Comparison of ENCODE assay signal across 21 cellular contexts in the genomic region with DNA sequence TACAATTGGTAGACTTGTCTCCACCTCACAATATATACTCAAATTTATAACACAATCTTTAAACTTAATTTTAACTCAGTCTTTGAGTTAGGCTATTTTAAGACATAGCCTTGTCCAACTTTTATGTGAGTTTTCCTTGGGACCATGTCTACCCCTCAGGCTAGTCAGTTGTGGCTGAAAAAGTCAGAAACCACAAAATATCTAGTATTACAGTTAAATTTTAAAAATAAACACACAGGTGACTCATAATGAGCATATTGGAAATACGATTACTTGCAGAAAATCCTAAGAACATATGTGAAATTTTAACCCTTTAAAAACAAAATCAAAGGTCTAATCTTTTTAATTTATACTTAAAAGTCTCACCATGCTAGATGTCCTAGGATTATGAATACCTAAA. TPM values are rescaled to one million over a fixed set of nuclear protein-coding genes. Genes with fewer than 3 reads are reported as not detected.
DNase-seq lines count a peak whose midpoint lies in the region; ATAC-seq and TF ChIP-seq lines count a peak whose summit lies in the region.
"Had no signal": no experiment of that assay in that cellular context is flagged by ENCODE, and none has a peak within 500 bp of the region (broad histone marks: within the 10 kb centered on the region; RNA-seq: fewer than 3 reads in every experiment).

No MANE protein-coding gene starts in this region.

- H3K27me3 ChIP-seq in RWPE2 (ENCODE audit: insufficient read depth, poor library complexity, severe bottlenecking) (no peaks in the 10 kb centered on the region), transverse colon (no peaks in the 10 kb centered on the region)
- H3K27me3 ChIP-seq in CD4-positive, alpha-beta T cell (ENCODE audit: control insufficient read depth, insufficient read depth, low read length) = no peaks in the 10 kb centered on the region
- H3K27me3 ChIP-seq: right atrium auricular region, tibial artery had no signal

- H3K36me3 Mint-ChIP-seq in CD4-positive, alpha-beta T cell (ENCODE audit: low read depth) = no peaks in the 10 kb centered on the region
- H3K36me3 Mint-ChIP-seq: CD14-positive monocyte had no signal

- POLR2A ChIA-PET in CD4-positive, alpha-beta T cell (lab: Charles Lee) = no interaction called here

- no peak for TF ChIP-seq EP300 in transverse colon (IDR thresholded peaks at IDR 0.05; ENCODE audit: low read depth)

- no peak for TF ChIP-seq POLR2A in transverse colon (IDR thresholded peaks at IDR 0.05)

- H3K4me1 ChIP-seq in RWPE2 (ENCODE audit: insufficient read depth, poor library complexity, severe bottlenecking) (peaks cover 7% of the 10 kb centered on the region), transverse colon (no peaks in the 10 kb centered on the region)
- H3K4me1 ChIP-seq: right atrium auricular region, tibial artery had no signal

- H3K27me3 Mint-ChIP-seq in CD4-positive, alpha-beta T cell = no peaks in the 10 kb centered on the region
- H3K27me3 Mint-ChIP-seq: activated CD4-positive, alpha-beta memory T cell treated with anti-CD3 and anti-CD28 coated beads, Interleukin-2, amount 10 ng/mL, durations not matched to agents 7 days and 5 days had no signal

- DNase-seq in RWPE2 (ENCODE audit: low spot score) = no peak
- DNase-seq in hepatic stellate cell (ENCODE audit: low spot score) = peak; percentile 3
- DNase-seq in CD4-positive, alpha-beta T cell = no peak
- no peak for DNase-seq in transverse colon
- DNase-seq in NCI-H526 treated with DMSO at 0.1 percent for 48 hours (lab: John Stamatoyannopoulos, UW) = no peak
- DNase-seq: activated CD4-positive, alpha-beta memory T cell treated with anti-CD3 and anti-CD28 coated beads, Interleukin-2, amount 10 ng/mL, durations not matched to agents 7 days and 5 days; anterior cingulate cortex; DMS79; NCI-H1048; NCI-H2171 treated with DMSO at 0.1 percent for 48 hours; nephron progenitor cell; stimulated activated CD4-positive, alpha-beta T cell treated with anti-CD3 and anti-CD28 coated beads, Interleukin-2, amount 100 ng/mL, for 24 hours; stimulated activated CD8-positive, alpha-beta memory T cell treated with anti-CD3 and anti-CD28 coated beads, Interleukin-4, amount 100 ng/mL, for 48 hours; tibial artery had no signal

- CTCF ChIA-PET in CD4-positive, alpha-beta T cell (lab: Charles Lee) = no interaction called here

- H3K9me3 ChIP-seq in RWPE2 (ENCODE audit: severe bottlenecking) (no peaks in the 10 kb centered on the region), transverse colon (no peaks in the 10 kb centered on the region)
- no peaks in the 10 kb centered on the region for H3K9me3 ChIP-seq in CD4-positive, alpha-beta T cell (ENCODE audit: control insufficient read depth, low read length)
- H3K9me3 ChIP-seq: right atrium auricular region, tibial artery had no signal

- no peaks in the 10 kb centered on the region for H3K4me1 Mint-ChIP-seq in CD4-positive, alpha-beta T cell (ENCODE audit: low read depth)
- H3K4me1 Mint-ChIP-seq: activated CD4-positive, alpha-beta memory T cell treated with anti-CD3 and anti-CD28 coated beads, Interleukin-2, amount 10 ng/mL, durations not matched to agents 7 days and 5 days; CD14-positive monocyte; nephron progenitor cell had no signal

- 23 to 26% methylated on average over 1 of the region's 1 CpG for WGBS in transverse colon (ENCODE audit: low coverage in 1 of 2), 2 donors

- H3K4me3 ChIP-seq in RWPE2 (ENCODE audit: severe bottlenecking) = no peak overlapping the region
- no peak overlapping the region for H3K4me3 ChIP-seq in transverse colon
- H3K4me3 ChIP-seq: right atrium auricular region, tibial artery had no signal

- intact Hi-C loops in CD4-positive, alpha-beta T cell (cut with DNase I, micrococcal nuclease) = no loop called here
- intact Hi-C loops in transverse colon (cut with DNase I; ENCODE audit: low total_unique reads) = no loop called here

- in situ Hi-C loops in transverse colon (cut with MboI; ENCODE audit: low pct_ligation_motif_present in 1 of 4, low pct_unique_long_range_greater_than_20kb in 1 of 4, low sequenced_read_pairs in 3 of 4) = no loop called here

- H3K36me3 ChIP-seq in RWPE2 (ENCODE audit: low read depth) (no peaks in the 10 kb centered on the region), transverse colon (no peaks in the 10 kb centered on the region)
- H3K36me3 ChIP-seq: right atrium auricular region, tibial artery had no signal

- H3K4me3 Mint-ChIP-seq in CD4-positive, alpha-beta T cell = no peak overlapping the region
- H3K4me3 Mint-ChIP-seq: activated CD4-positive, alpha-beta memory T cell treated with anti-CD3 and anti-CD28 coated beads, Interleukin-2, amount 10 ng/mL, durations not matched to agents 7 days and 5 days; CD14-positive monocyte; nephron progenitor cell had no signal

- H3K27ac ChIP-seq in RWPE2 (ENCODE audit: poor library complexity, severe bottlenecking) = no peak overlapping the region
- no peak overlapping the region for H3K27ac ChIP-seq in CD4-positive, alpha-beta T cell (ENCODE audit: low read depth, low read length)
- no peak overlapping the region for H3K27ac ChIP-seq in transverse colon
- H3K27ac ChIP-seq: right atrium auricular region, tibial artery had no signal

- ATAC-seq in GM18511 (IDR thresholded peaks at IDR 0.05; ENCODE audit: unreplicated experiment) (peak; percentile 75), HG02938 (IDR thresholded peaks at IDR 0.05; ENCODE audit: unreplicated experiment) (peak; percentile 51), RWPE2 (ENCODE audit: low read depth) (peak; percentile 35; the same call in 1 of the 3 replicates), HG03280 (IDR thresholded peaks at IDR 0.05; ENCODE audit: unreplicated experiment) (no peak)
- no peak for ATAC-seq in CD4-positive, alpha-beta T cell (ENCODE audit: poor library complexity)

- TF ChIP-seq CTCF in RWPE2 (IDR thresholded peaks at IDR 0.05; ENCODE audit: poor library complexity, severe bottlenecking) (no peak), transverse colon (IDR thresholded peaks at IDR 0.05) (no peak)
- no peak for TF ChIP-seq CTCF in CD4-positive, alpha-beta T cell (IDR thresholded peaks at IDR 0.05)

- H3K27ac Mint-ChIP-seq in CD4-positive, alpha-beta T cell = no peak overlapping the region
- H3K27ac Mint-ChIP-seq: activated CD4-positive, alpha-beta memory T cell treated with anti-CD3 and anti-CD28 coated beads, Interleukin-2, amount 10 ng/mL, durations not matched to agents 7 days and 5 days; CD14-positive monocyte; nephron progenitor cell had no signal

- no peaks in the 10 kb centered on the region for H3K9me3 Mint-ChIP-seq in CD4-positive, alpha-beta T cell
- H3K9me3 Mint-ChIP-seq: activated CD4-positive, alpha-beta memory T cell treated with anti-CD3 and anti-CD28 coated beads, Interleukin-2, amount 10 ng/mL, durations not matched to agents 7 days and 5 days; nephron progenitor cell had no signal

RNA-seq across cellular contexts. Expression of a gene that starts 4.8 kb away (rescaled TPM):
- total RNA-seq in CD4-positive, alpha-beta T cell = not detected
- total RNA-seq in transverse colon = not detected
- total RNA-seq: activated CD4-positive, alpha-beta memory T cell treated with anti-CD3 and anti-CD28 coated beads, Interleukin-2, amount 10 ng/mL, durations not matched to agents 7 days and 5 days; lung microvascular endothelial cell; right atrium auricular region; SK-MEL-5 had no signal

Comparison
In these comparisons a context has a peak if more than half of its experiments do, and no peak if none do; other contexts are left out.
1. ATAC-seq: peak in GM18511 (single experiment), HG02938 (single experiment) and RWPE2 (single experiment); none in CD4-positive, alpha-beta T cell (single experiment) and HG03280 (single experiment).